1 cellular context compared by ENCODE assay signal in genomic region chr19:36687214-36688056, GRCh38.
TF ChIP-seq lines count a peak whose summit lies in the region.

Gene ZNF567, plus strand, starts transcription at chr19:36687612. Its CDS starts 7,256 bp downstream, at chr19:36694868.

TF ChIP-seq in HepG2, 621 proteins besides CTCF, POLR2A, EP300 and RAD21 (continued from another document and continues in another):
- TF ChIP-seq ZNF503 (CRISPR knock-in tag; IDR thresholded peaks at IDR 0.05) (peak; percentile 56; the same call in 1 of the 2 replicates), ZFX (CRISPR knock-in tag; IDR thresholded peaks at IDR 0.05; ENCODE audit: low read depth) (peak; percentile 88), THYN1 (CRISPR knock-in tag; IDR thresholded peaks at IDR 0.05; ENCODE audit: borderline replicate concordance, low read depth) (no peak), RBM22 (optimal IDR thresholded peaks at IDR 0.05; ENCODE audit: low read length) (no peak), THAP11 (CRISPR knock-in tag; IDR thresholded peaks at IDR 0.05) (peak; percentile 100), MZF1 (CRISPR knock-in tag; IDR thresholded peaks at IDR 0.05; ENCODE audit: borderline replicate concordance) (no peak), ZNF142 (CRISPR knock-in tag; IDR thresholded peaks at IDR 0.05) (no peak), FOXO4 (CRISPR knock-in tag; conservative IDR thresholded peaks at IDR 0.05) (no peak), ZNF776 (CRISPR knock-in tag; IDR thresholded peaks at IDR 0.05) (no peak), MLLT10 (CRISPR knock-in tag; IDR thresholded peaks at IDR 0.05) (no peak), FOXO1 (CRISPR knock-in tag; IDR thresholded peaks at IDR 0.05) (peak; percentile 21; the same call in 1 of the 2 replicates), ZNF562 (CRISPR knock-in tag; IDR thresholded peaks at IDR 0.05; ENCODE audit: borderline replicate concordance) (no peak), E2F5 (CRISPR knock-in tag; conservative IDR thresholded peaks at IDR 0.05) (no peak), HNRNPLL (IDR thresholded peaks at IDR 0.05; ENCODE audit: low read depth, low read length, poor library complexity, severe bottlenecking) (peak; percentile 77), NR3C1 (CRISPR knock-in tag; IDR thresholded peaks at IDR 0.05) (no peak), ZNF24 (IDR thresholded peaks at IDR 0.05) (no peak), SP1 (IDR thresholded peaks at IDR 0.05) (no peak), SP1 (CRISPR knock-in tag; IDR thresholded peaks at IDR 0.05) (no peak), ZNF44 (CRISPR knock-in tag; IDR thresholded peaks at IDR 0.05) (no peak), NFAT5 (CRISPR knock-in tag; IDR thresholded peaks at IDR 0.05) (peak; percentile 48; the same call in 1 of the 2 replicates), KLF16 (CRISPR knock-in tag; IDR thresholded peaks at IDR 0.05) (peak in 1 of 2 experiments; percentile 71; a peak in 1 of 4 replicates), NR2C2 (CRISPR knock-in tag; IDR thresholded peaks at IDR 0.05; ENCODE audit: borderline replicate concordance) (peak; percentile 97), TFDP2 (CRISPR knock-in tag; IDR thresholded peaks at IDR 0.05) (peak; percentile 77), SMARCE1 (IDR thresholded peaks at IDR 0.05; ENCODE audit: borderline replicate concordance) (no peak), ZMAT3 (CRISPR knock-in tag; conservative IDR thresholded peaks at IDR 0.05) (0 out of 2 replicates have a peak, but pooled peaks have one; percentile 37), PHB2 (IDR thresholded peaks at IDR 0.05; ENCODE audit: partially characterized antibody) (no peak), ZNF570 (CRISPR knock-in tag; IDR thresholded peaks at IDR 0.05; ENCODE audit: borderline replicate concordance) (no peak), ZNF333 (CRISPR knock-in tag; IDR thresholded peaks at IDR 0.05; ENCODE audit: borderline replicate concordance) (no peak), TERF1 (CRISPR knock-in tag; IDR thresholded peaks at IDR 0.05) (no peak), ZNF772 (CRISPR knock-in tag; IDR thresholded peaks at IDR 0.05) (no peak), JUNB (CRISPR knock-in tag; IDR thresholded peaks at IDR 0.05; ENCODE audit: borderline replicate concordance) (no peak), ZNF230 (CRISPR knock-in tag; IDR thresholded peaks at IDR 0.05) (no peak), E2F2 (CRISPR knock-in tag; IDR thresholded peaks at IDR 0.05; ENCODE audit: borderline replicate concordance) (0 out of 2 replicates have a peak, but pooled peaks have one; percentile 68), ZNF720 (CRISPR knock-in tag; IDR thresholded peaks at IDR 0.05) (no peak), ZFP36L2 (CRISPR knock-in tag; IDR thresholded peaks at IDR 0.05) (no peak), GABPA (IDR thresholded peaks at IDR 0.05; ENCODE audit: low read depth, low read length) (peak; percentile 66), GABPA (CRISPR knock-in tag; IDR thresholded peaks at IDR 0.05; ENCODE audit: low read depth) (peak; percentile 89), TOPORS (CRISPR knock-in tag; IDR thresholded peaks at IDR 0.05) (peak; percentile 78; the same call in 1 of the 2 replicates), HNRNPL (IDR thresholded peaks at IDR 0.05; ENCODE audit: low read depth, low read length) (no peak), ZNF784 (CRISPR knock-in tag; IDR thresholded peaks at IDR 0.05; ENCODE audit: borderline replicate concordance) (no peak), SRSF9 (IDR thresholded peaks at IDR 0.05; ENCODE audit: borderline replicate concordance, insufficient read depth, low read depth, low read length, poor library complexity, severe bottlenecking) (no peak), REL (CRISPR knock-in tag; conservative IDR thresholded peaks at IDR 0.05) (no peak)
